ENCODE assay signal across 8 cellular contexts in genomic region chr6:100257661-100258395, GRCh38.
A peak's percentile ranks its signal among the peaks of the same experiment; 100 is the strongest.
DNase-seq lines count a peak whose midpoint lies in the region; ATAC-seq and TF ChIP-seq lines count a peak whose summit lies in the region.

No MANE protein-coding gene starts in this region.

- H3K4me3 ChIP-seq in GM12865 (ENCODE audit: low read depth, low read length) (peak overlapping the region; percentile 36), psoas muscle (no peak overlapping the region)

- H3K9me3 ChIP-seq in psoas muscle, result no peaks in the 10 kb centered on the region

- intact Hi-C loops in psoas muscle (cut with DNase I), result no loop called here

- no peaks in the 10 kb centered on the region for H3K36me3 Mint-ChIP-seq in glutamatergic neuron (ENCODE audit: unreplicated experiment)

- H3K4me1 ChIP-seq in psoas muscle, result no peaks in the 10 kb centered on the region

- no peak overlapping the region for H3K27ac ChIP-seq in psoas muscle

- ATAC-seq in GM21576 (IDR thresholded peaks at IDR 0.05; ENCODE audit: unreplicated experiment) (peak; percentile 86), psoas muscle (no peak)

- H3K27me3 Mint-ChIP-seq in glutamatergic neuron (ENCODE audit: unreplicated experiment), result no peaks in the 10 kb centered on the region

- DNase-seq in GM12865 (ENCODE audit: low read depth) (peak; percentile 46), HT1080 (ENCODE audit: low read depth) (peak; percentile 78), SIG-M5 (lab: John Stamatoyannopoulos, UW) (peak; percentile 29), glutamatergic neuron (no peak), COLO668 (lab: John Stamatoyannopoulos, UW; ENCODE audit: unreplicated experiment) (no peak), KG1 (lab: John Stamatoyannopoulos, UW) (no peak), psoas muscle (no peak)

- peak overlapping the region; percentile 26 for H3K4me3 Mint-ChIP-seq in glutamatergic neuron (ENCODE audit: unreplicated experiment)

- no peaks in the 10 kb centered on the region for H3K27me3 ChIP-seq in psoas muscle (ENCODE audit: insufficient read depth in 3 of 3, low read length in 2 of 3)

- no peaks in the 10 kb centered on the region for H3K9me3 Mint-ChIP-seq in glutamatergic neuron (ENCODE audit: unreplicated experiment)

- TF ChIP-seq CTCF in GM12865 (IDR thresholded peaks at IDR 0.05; ENCODE audit: insufficient read depth, low read depth, low read length, missing control alignments), result no peak
- no peak for TF ChIP-seq CTCF in glutamatergic neuron (IDR thresholded peaks at IDR 0.05; ENCODE audit: partially characterized antibody, unreplicated experiment)
- no peak for TF ChIP-seq CTCF in psoas muscle (IDR thresholded peaks at IDR 0.05)

- H3K27ac Mint-ChIP-seq in glutamatergic neuron (ENCODE audit: unreplicated experiment), result peak overlapping the region; percentile 50

- no peaks in the 10 kb centered on the region for H3K36me3 ChIP-seq in psoas muscle (ENCODE audit: insufficient read depth in 1 of 2, low read depth in 1 of 2)

- peaks cover 15% of the 10 kb centered on the region for H3K4me1 Mint-ChIP-seq in glutamatergic neuron (ENCODE audit: low read depth, unreplicated experiment)

- WGBS in psoas muscle, 3 donors, result 23 to 35% (median 30%) methylated on average over 5 of the region's 5 CpGs

Comparison
In these comparisons a context has a peak if more than half of its experiments do, and no peak if none do; other contexts are left out.
1. DNase-seq: peak in GM12865 (single experiment), HT1080 (single experiment) and SIG-M5 (single experiment); none in glutamatergic neuron (single experiment), COLO668 (single experiment), KG1 (single experiment) and psoas muscle (0 of 2).